ENCODE assay signal across 33 cellular contexts in the genomic region with DNA sequence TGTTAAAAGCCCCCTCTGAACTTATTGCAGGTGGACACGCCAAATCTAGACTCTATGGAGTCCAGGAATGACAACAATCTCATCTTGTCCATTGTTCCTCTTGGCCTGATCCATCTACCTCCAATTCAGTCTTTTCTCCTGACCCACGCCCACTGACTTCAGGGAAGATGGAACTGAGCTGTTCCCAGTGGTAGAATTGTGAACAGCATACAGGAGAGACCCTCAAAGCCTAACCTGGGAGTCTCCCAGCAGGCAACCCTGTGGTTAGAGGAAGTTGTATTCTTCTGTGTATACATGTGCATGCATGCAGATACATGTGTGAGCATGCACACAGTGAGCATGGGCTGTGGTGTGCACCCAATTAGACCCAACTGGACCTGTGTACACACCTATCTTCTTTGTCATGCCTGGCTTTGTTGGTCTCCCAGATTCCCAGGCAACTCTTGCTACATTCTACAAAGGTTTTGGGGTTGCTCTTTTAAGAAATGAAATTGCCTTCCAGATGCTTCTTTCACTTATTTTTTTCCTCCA.
A peak's percentile ranks its signal among the peaks of the same experiment; 100 is the strongest.
DNase-seq lines count a peak whose midpoint lies in the region; ATAC-seq and TF ChIP-seq lines count a peak whose summit lies in the region.
"Had no signal": no experiment of that assay in that cellular context is flagged by ENCODE, and none has a peak within 500 bp of the region (broad histone marks: within the 10 kb centered on the region; RNA-seq: fewer than 3 reads in every experiment).

No MANE protein-coding gene starts in this region.

- H3K9ac ChIP-seq in H9 (ENCODE audit: extremely low read depth, insufficient read length, low read length): no peak overlapping the region

- H4K5ac ChIP-seq in H9 (ENCODE audit: insufficient read length, low read depth, low read length): no peak overlapping the region

- H2BK5ac ChIP-seq in H9 (ENCODE audit: insufficient read length, low read length): no peak overlapping the region

- no peak overlapping the region for H3K4me2 ChIP-seq in H9 (ENCODE audit: insufficient read depth, insufficient read length, low read length)
- H3K4me2 ChIP-seq: hepatocyte had no signal

- ATAC-seq in foreskin keratinocyte: peak; percentile 55
- ATAC-seq in GM19397 (IDR thresholded peaks at IDR 0.05; ENCODE audit: unreplicated experiment): no peak
- no peak for ATAC-seq in GM19395 (IDR thresholded peaks at IDR 0.05; ENCODE audit: unreplicated experiment)
- ATAC-seq: gastroesophageal sphincter; left colon; stimulated activated effector memory CD8-positive, alpha-beta T cell treated with anti-CD3 and anti-CD28 coated beads, Interleukin-12 subunit alpha, Interleukin-12 subunit beta, amount 100 ng/mL, for 72 hours had no signal

- H3K36me3 ChIP-seq in BE2C: no peaks in the 10 kb centered on the region
- H3K36me3 ChIP-seq: gastroesophageal sphincter, MG63, Peyer's patch, sigmoid colon, suprapubic skin, WERI-Rb-1 had no signal

- no peak for DNase-seq in BE2C
- DNase-seq in H9: no peak
- no peak for DNase-seq in caudate nucleus (lab: John Stamatoyannopoulos, UW)
- DNase-seq in foreskin keratinocyte: peak; percentile 31 to 61
- no peak for DNase-seq in immature natural killer cell
- no peak for DNase-seq in cardiac septum (ENCODE audit: low spot score)
- DNase-seq: activated CD4-positive, alpha-beta T cell treated with anti-CD3 and anti-CD28 coated beads, Interleukin-2, amount 10 ng/mL, durations not matched to agents 24 days and 14 days; activated gamma-delta T cell; activated naive CD8-positive, alpha-beta T cell treated with anti-CD3 and anti-CD28 coated beads, Interleukin-2, amount 10 ng/mL, durations not matched to agents 7 days and 5 days; activated T-cell treated with anti-CD3 and anti-CD28 coated beads, Interleukin-2, amount 50 U/mL, for 24 hours; Calu3; cerebellar nuclear complex; GOT3; KG1; left colon; MG63; NCI-H1417 treated with DMSO at 0.1 percent for 48 hours; NCI-H2107; NCI-H510A treated with DMSO at 0.1 percent for 48 hours; Peyer's patch; SIG-M5; sigmoid colon; stimulated activated CD4-positive, alpha-beta T cell treated with anti-CD3 and anti-CD28 coated beads, Interleukin-4, amount 100 ng/mL, for 24 hours; SW 1271; T1000; WERI-Rb-1 had no signal

- intact Hi-C loops in cardiac septum (cut with DNase I): no loop called here

- H2AFZ ChIP-seq in H9 (ENCODE audit: low read length): no peak overlapping the region
- H2AFZ ChIP-seq: hepatocyte had no signal

- H3K79me1 ChIP-seq in H9 (ENCODE audit: insufficient read depth, low read depth, low read length, poor library complexity, severe bottlenecking): no peaks in the 10 kb centered on the region

- H4K8ac ChIP-seq in H9 (replicated peaks; ENCODE audit: insufficient read length, low read depth, low read length): no peak overlapping the region

- no peak overlapping the region for H2BK120ac ChIP-seq in H9 (ENCODE audit: low read depth, low read length, poor library complexity, severe bottlenecking)

- H3K4me3 Mint-ChIP-seq in H9 (no peak overlapping the region), immature natural killer cell (no peak overlapping the region)
- H3K4me3 Mint-ChIP-seq: activated CD4-positive, alpha-beta T cell treated with anti-CD3 and anti-CD28 coated beads, Interleukin-2, amount 10 ng/mL, durations not matched to agents 24 days and 14 days; activated naive CD8-positive, alpha-beta T cell treated with anti-CD3 and anti-CD28 coated beads, Interleukin-2, amount 10 ng/mL, durations not matched to agents 7 days and 5 days; activated T-cell treated with anti-CD3 and anti-CD28 coated beads, Interleukin-2, amount 50 U/mL, for 24 hours; memory B cell; stimulated activated effector memory CD8-positive, alpha-beta T cell treated with anti-CD3 and anti-CD28 coated beads, Interleukin-12 subunit alpha, Interleukin-12 subunit beta, amount 100 ng/mL, for 72 hours had no signal

- no CpG with 5 or more reads among the region's 2 CpGs for WGBS in H9 (ENCODE audit: extremely low coverage, insufficient read length, low lambda C conversion rate)

- H3K4me3 ChIP-seq in BE2C (ENCODE audit: low read depth, low read length): no peak overlapping the region
- H3K4me3 ChIP-seq: gastroesophageal sphincter, hepatocyte, MG63, Peyer's patch, sigmoid colon, suprapubic skin had no signal

- TF ChIP-seq CTCF in BE2C (IDR thresholded peaks at IDR 0.05; ENCODE audit: low read depth, low read length) (peak; percentile 22; the same call in 1 of the 2 replicates), H9 (conservative IDR thresholded peaks at IDR 0.05) (peak; percentile 34; the same call in 1 of the 3 replicates), foreskin keratinocyte (conservative IDR thresholded peaks at IDR 0.05) (peak; percentile 23)

- no peaks in the 10 kb centered on the region for H4K20me1 ChIP-seq in H9 (ENCODE audit: control insufficient read depth, insufficient read depth, insufficient read length)

- H3K4me1 ChIP-seq in BE2C (peaks cover 7% of the 10 kb centered on the region), H9 (ENCODE audit: insufficient read depth, low read length) (no peaks in the 10 kb centered on the region), foreskin keratinocyte (no peaks in the 10 kb centered on the region)
- H3K4me1 ChIP-seq: Peyer's patch had no signal

- H3K27ac Mint-ChIP-seq in H9 (no peak overlapping the region), immature natural killer cell (no peak overlapping the region)
- H3K27ac Mint-ChIP-seq: activated CD4-positive, alpha-beta T cell treated with anti-CD3 and anti-CD28 coated beads, Interleukin-2, amount 10 ng/mL, durations not matched to agents 24 days and 14 days; activated naive CD8-positive, alpha-beta T cell treated with anti-CD3 and anti-CD28 coated beads, Interleukin-2, amount 10 ng/mL, durations not matched to agents 7 days and 5 days; activated T-cell treated with anti-CD3 and anti-CD28 coated beads, Interleukin-2, amount 50 U/mL, for 24 hours; memory B cell; stimulated activated effector memory CD8-positive, alpha-beta T cell treated with anti-CD3 and anti-CD28 coated beads, Interleukin-12 subunit alpha, Interleukin-12 subunit beta, amount 100 ng/mL, for 72 hours had no signal

- H4K91ac ChIP-seq in H9 (ENCODE audit: insufficient read length, low read depth, low read length): no peak overlapping the region

- H3T11ph ChIP-seq in H9 (ENCODE audit: low read length): no peak overlapping the region

- no peak overlapping the region for H2BK20ac ChIP-seq in H9 (ENCODE audit: low read depth, low read length, poor library complexity, severe bottlenecking)

- H3K27me3 ChIP-seq in BE2C (no peaks in the 10 kb centered on the region), H9 (ENCODE audit: insufficient read depth, low read length) (no peaks in the 10 kb centered on the region), foreskin keratinocyte (no peaks in the 10 kb centered on the region)
- H3K27me3 ChIP-seq: gastroesophageal sphincter, hepatocyte, MG63, Peyer's patch, sigmoid colon, suprapubic skin had no signal

- no peak overlapping the region for H3K18ac ChIP-seq in H9 (ENCODE audit: insufficient read length, low read depth, low read length)

- H3K14ac ChIP-seq in H9 (ENCODE audit: insufficient read depth, low read length): no peak overlapping the region

- H3K4ac ChIP-seq in H9 (ENCODE audit: low read depth, low read length): no peak overlapping the region

- H3K36me3 Mint-ChIP-seq in H9 (ENCODE audit: insufficient read depth in 1 of 3, low read depth in 3 of 3) (no peaks in the 10 kb centered on the region), immature natural killer cell (no peaks in the 10 kb centered on the region)
- H3K36me3 Mint-ChIP-seq: activated naive CD8-positive, alpha-beta T cell treated with anti-CD3 and anti-CD28 coated beads, Interleukin-2, amount 10 ng/mL, durations not matched to agents 7 days and 5 days; memory B cell; stimulated activated effector memory CD8-positive, alpha-beta T cell treated with anti-CD3 and anti-CD28 coated beads, Interleukin-12 subunit alpha, Interleukin-12 subunit beta, amount 100 ng/mL, for 72 hours had no signal

- H3K9me3 Mint-ChIP-seq in H9: no peaks in the 10 kb centered on the region
- no peaks in the 10 kb centered on the region for H3K9me3 Mint-ChIP-seq in immature natural killer cell
- H3K9me3 Mint-ChIP-seq: activated naive CD8-positive, alpha-beta T cell treated with anti-CD3 and anti-CD28 coated beads, Interleukin-2, amount 10 ng/mL, durations not matched to agents 7 days and 5 days; activated T-cell treated with anti-CD3 and anti-CD28 coated beads, Interleukin-2, amount 50 U/mL, for 24 hours; memory B cell; stimulated activated effector memory CD8-positive, alpha-beta T cell treated with anti-CD3 and anti-CD28 coated beads, Interleukin-12 subunit alpha, Interleukin-12 subunit beta, amount 100 ng/mL, for 72 hours had no signal

- H3K23me2 ChIP-seq in H9 (ENCODE audit: insufficient read length, low read depth, low read length, poor library complexity, severe bottlenecking): no peaks in the 10 kb centered on the region

- H3K56ac ChIP-seq in H9 (ENCODE audit: insufficient read length, low read depth, low read length): no peak overlapping the region

- no peak overlapping the region for H3K23ac ChIP-seq in H9 (ENCODE audit: insufficient read length, low read depth, low read length)

- H3K4me1 Mint-ChIP-seq in H9: peaks cover 2 to 4% of the 10 kb centered on the region in 2 experiments
- no peaks in the 10 kb centered on the region for H3K4me1 Mint-ChIP-seq in immature natural killer cell
- H3K4me1 Mint-ChIP-seq: activated CD4-positive, alpha-beta T cell treated with anti-CD3 and anti-CD28 coated beads, Interleukin-2, amount 10 ng/mL, durations not matched to agents 24 days and 14 days; activated naive CD8-positive, alpha-beta T cell treated with anti-CD3 and anti-CD28 coated beads, Interleukin-2, amount 10 ng/mL, durations not matched to agents 7 days and 5 days; stimulated activated effector memory CD8-positive, alpha-beta T cell treated with anti-CD3 and anti-CD28 coated beads, Interleukin-12 subunit alpha, Interleukin-12 subunit beta, amount 100 ng/mL, for 72 hours had no signal

- H3K27me3 Mint-ChIP-seq in H9 (ENCODE audit: low read depth): no peaks in the 10 kb centered on the region; the same call in 1 of the 2 replicates
- peaks cover 3 to 14% (median 4%) of the 10 kb centered on the region in 3 donors for H3K27me3 Mint-ChIP-seq in immature natural killer cell (ENCODE audit: low read depth in 3 of 3)

- H3K79me2 ChIP-seq in H9 (ENCODE audit: insufficient read depth, low read length): no peaks in the 10 kb centered on the region
- H3K79me2 ChIP-seq: hepatocyte had no signal

- H2BK15ac ChIP-seq in H9 (ENCODE audit: low read depth, low read length): no peak overlapping the region

- H3K27ac ChIP-seq in H9 (ENCODE audit: insufficient read length, low read depth, low read length) (no peak overlapping the region), caudate nucleus (ENCODE audit: low read depth, low read length) (peak overlapping the region; percentile 4), foreskin keratinocyte (no peak overlapping the region)
- H3K27ac ChIP-seq: gastroesophageal sphincter, hepatocyte, Peyer's patch, sigmoid colon, suprapubic skin, WERI-Rb-1 had no signal

- H3K9me3 ChIP-seq in BE2C (no peaks in the 10 kb centered on the region), H9 (ENCODE audit: control insufficient read depth, low read depth, low read length) (no peaks in the 10 kb centered on the region)
- H3K9me3 ChIP-seq: gastroesophageal sphincter, MG63, Peyer's patch, sigmoid colon, suprapubic skin had no signal

- no peak overlapping the region for H2BK12ac ChIP-seq in H9 (ENCODE audit: insufficient read length, low read depth, low read length)

- H2AK5ac ChIP-seq in H9 (ENCODE audit: insufficient read length, low read length): no peak overlapping the region

Comparison
In these comparisons a context has a peak if more than half of its experiments do, and no peak if none do; other contexts are left out.
1. DNase-seq: peak in foreskin keratinocyte (2 of 2); none in BE2C (single experiment), H9 (single experiment), caudate nucleus (0 of 61), immature natural killer cell (0 of 3) and cardiac septum (single experiment).
2. Peak in every context shown above with its lines, with median percentiles within 50 percentile points of each other: CTCF ChIP-seq.